Comparison of ENCODE assay signal across 7 cellular contexts in genomic region chr5:42951847-42952411, GRCh38.
DNase-seq lines count a peak whose midpoint lies in the region; ATAC-seq lines count a peak whose summit lies in the region.

No MANE protein-coding gene starts in this region.

- no peak overlapping the region for H2BK5ac ChIP-seq in mesenchymal stem cell (ENCODE audit: low read depth, low read length, poor library complexity, severe bottlenecking)

- peak overlapping the region; percentile 97 for H3K27ac Mint-ChIP-seq in stimulated activated naive CD8-positive, alpha-beta T cell treated with anti-CD3 and anti-CD28 coated beads, Interleukin-15, Interleukin-2, amounts not matched to agents 100 ng/mL and 50 ng/mL, for 24 hours

- H3K4ac ChIP-seq in mesenchymal stem cell (ENCODE audit: low read depth in 1 of 2, low read length in 2 of 2) = no peak overlapping the region

- WGBS in mesenchymal stem cell = 97% methylated on average over 37 of the region's 37 CpGs

- peak overlapping the region; percentile 39 for H4K91ac ChIP-seq in mesenchymal stem cell (ENCODE audit: low read length)

- H3K4me1 ChIP-seq in mesenchymal stem cell (ENCODE audit: control insufficient read depth, insufficient read depth, low read depth, low read length) = peaks cover 2% of the 10 kb centered on the region

- H2BK12ac ChIP-seq in mesenchymal stem cell (ENCODE audit: low read length in 2 of 2) = no peak overlapping the region

- no peak overlapping the region for H2AFZ ChIP-seq in mesenchymal stem cell (ENCODE audit: low read depth, low read length)

- H2BK120ac ChIP-seq in mesenchymal stem cell (ENCODE audit: low read depth, low read length) = no peak overlapping the region

- H3K27ac ChIP-seq in mesenchymal stem cell (ENCODE audit: low read length, poor library complexity, severe bottlenecking) = no peak overlapping the region

- ATAC-seq in GM18909 (IDR thresholded peaks at IDR 0.05; ENCODE audit: poor library complexity, unreplicated experiment) (peak; percentile 31), HG02973 (IDR thresholded peaks at IDR 0.05; ENCODE audit: unreplicated experiment) (peak; percentile 19)

- no peak overlapping the region for H2AK5ac ChIP-seq in mesenchymal stem cell (ENCODE audit: low read length, severe bottlenecking)

- no peaks in the 10 kb centered on the region for H3K27me3 ChIP-seq in mesenchymal stem cell (ENCODE audit: control insufficient read depth in 1 of 2, insufficient read depth in 1 of 2, low read length in 2 of 2)

- H3K4me1 Mint-ChIP-seq in stimulated activated naive CD8-positive, alpha-beta T cell treated with anti-CD3 and anti-CD28 coated beads, Interleukin-15, Interleukin-2, amounts not matched to agents 100 ng/mL and 50 ng/mL, for 24 hours (ENCODE audit: low read depth) = peaks cover 41% of the 10 kb centered on the region

- no peak overlapping the region for H4K8ac ChIP-seq in mesenchymal stem cell (ENCODE audit: low read length)

- no peak overlapping the region for H3K14ac ChIP-seq in mesenchymal stem cell (ENCODE audit: low read length in 2 of 2)

- no peaks in the 10 kb centered on the region for H3K79me1 ChIP-seq in mesenchymal stem cell (replicated peaks; ENCODE audit: low read length, poor library complexity, severe bottlenecking)

- no peaks in the 10 kb centered on the region for H3K9me3 ChIP-seq in mesenchymal stem cell (ENCODE audit: control insufficient read depth, low read length)

- no peaks in the 10 kb centered on the region for H3K27me3 Mint-ChIP-seq in stimulated activated naive CD8-positive, alpha-beta T cell treated with anti-CD3 and anti-CD28 coated beads, Interleukin-15, Interleukin-2, amounts not matched to agents 100 ng/mL and 50 ng/mL, for 24 hours

- H3K36me3 Mint-ChIP-seq in stimulated activated naive CD8-positive, alpha-beta T cell treated with anti-CD3 and anti-CD28 coated beads, Interleukin-15, Interleukin-2, amounts not matched to agents 100 ng/mL and 50 ng/mL, for 24 hours (ENCODE audit: low read depth) = peaks cover 10% of the 10 kb centered on the region

- peak overlapping the region; percentile 96 for H3K9ac ChIP-seq in mesenchymal stem cell (ENCODE audit: low read length)

- peak overlapping the region; percentile 94 for H3K4me3 Mint-ChIP-seq in stimulated activated naive CD8-positive, alpha-beta T cell treated with anti-CD3 and anti-CD28 coated beads, Interleukin-15, Interleukin-2, amounts not matched to agents 100 ng/mL and 50 ng/mL, for 24 hours

- H2BK15ac ChIP-seq in mesenchymal stem cell (ENCODE audit: low read depth, poor library complexity, severe bottlenecking) = no peak overlapping the region

- peak; percentile 44 for DNase-seq in T follicular helper cell (ENCODE audit: low read depth)
- peak; percentile 84 for DNase-seq in astrocyte of the hippocampus (ENCODE audit: low read depth, low spot score)
- DNase-seq in mesenchymal stem cell = no peak
- no peak for DNase-seq in putamen (ENCODE audit: low spot score)

- no peak overlapping the region for H3K23ac ChIP-seq in mesenchymal stem cell (ENCODE audit: low read length in 2 of 2)

- H3K36me3 ChIP-seq in mesenchymal stem cell (ENCODE audit: control insufficient read depth in 1 of 2, insufficient read depth in 2 of 2, low read depth in 1 of 2, low read length in 2 of 2) = peaks cover 0 to 17% of the 10 kb centered on the region in 2 experiments

- H3K4me2 ChIP-seq in mesenchymal stem cell (ENCODE audit: low read length, poor library complexity, severe bottlenecking) = no peak overlapping the region

- H3K4me3 ChIP-seq in mesenchymal stem cell (ENCODE audit: insufficient read depth in 1 of 2, low read depth in 1 of 2, low read length in 2 of 2) = peak overlapping the region in 1 of 2 experiments; percentile 87

- no peak overlapping the region for H3K18ac ChIP-seq in mesenchymal stem cell (ENCODE audit: low read depth in 1 of 2, low read length in 2 of 2)

- no peaks in the 10 kb centered on the region for H3K9me3 Mint-ChIP-seq in stimulated activated naive CD8-positive, alpha-beta T cell treated with anti-CD3 and anti-CD28 coated beads, Interleukin-15, Interleukin-2, amounts not matched to agents 100 ng/mL and 50 ng/mL, for 24 hours

Comparison
In these comparisons a context has a peak if more than half of its experiments do, and no peak if none do; other contexts are left out.
1. DNase-seq: peak in T follicular helper cell (single experiment) and astrocyte of the hippocampus (single experiment); none in mesenchymal stem cell (single experiment) and putamen (single experiment).